30 cellular contexts compared by ENCODE assay signal in genomic region chr13:34467450-34468083, GRCh38.
"Had no signal": no experiment of that assay in that cellular context is flagged by ENCODE, and none has a peak within 500 bp of the region (broad histone marks: within the 10 kb centered on the region; RNA-seq: fewer than 3 reads in every experiment).

No MANE protein-coding gene starts in this region.

- ATAC-seq: activated CD8-positive, alpha-beta T cell treated with anti-CD3 and anti-CD28 coated beads for 36 hours; activated naive CD8-positive, alpha-beta T cell treated with anti-CD3 and anti-CD28 coated beads, Interleukin-2, amount 50 U/mL, for 24 hours; activated T-cell treated with anti-CD3 and anti-CD28 coated beads, Interleukin-2, amount 50 U/mL, for 4 hours; effector memory CD8-positive, alpha-beta T cell; left cardiac atrium; naive thymus-derived CD4-positive, alpha-beta T cell; pancreas; stimulated activated memory B cell treated with anti-CD40 and anti-IgM and Interleukin-4, amounts not matched to agents 10 μg/mL and 1 μg/mL and 100 μg/mL, for 72 hours; stimulated activated naive CD8-positive, alpha-beta T cell treated with anti-CD3 and anti-CD28 coated beads, Interleukin-15, amount 100 ng/mL, for 72 hours; upper lobe of right lung had no signal

- H3K27me3 Mint-ChIP-seq: activated B cell treated with CpG ODN at 0.5 μM for 24 hours; activated CD8-positive, alpha-beta T cell treated with anti-CD3 and anti-CD28 coated beads for 36 hours; activated naive CD8-positive, alpha-beta T cell treated with anti-CD3 and anti-CD28 coated beads, Interleukin-2, amount 50 U/mL, for 24 hours; effector memory CD8-positive, alpha-beta T cell; stimulated activated memory B cell treated with anti-CD40 and anti-IgM and Interleukin-4, amounts not matched to agents 10 μg/mL and 1 μg/mL and 100 μg/mL, for 72 hours; stimulated activated naive CD8-positive, alpha-beta T cell treated with anti-CD3 and anti-CD28 coated beads, Interleukin-15, amount 100 ng/mL, for 72 hours had no signal

- H3K36me3 ChIP-seq: esophagus squamous epithelium, heart right ventricle, pancreas, prostate gland, sigmoid colon, upper lobe of right lung had no signal

- H3K4me3 Mint-ChIP-seq: activated B cell treated with CpG ODN at 0.5 μM for 24 hours; activated CD8-positive, alpha-beta T cell treated with anti-CD3 and anti-CD28 coated beads for 36 hours; activated naive CD4-positive, alpha-beta T cell treated with anti-CD3 and anti-CD28 coated beads, Interleukin-2, amount 50 U/mL, for 24 hours; activated naive CD8-positive, alpha-beta T cell treated with anti-CD3 and anti-CD28 coated beads, Interleukin-2, amount 50 U/mL, for 24 hours; activated T-cell treated with anti-CD3 and anti-CD28 coated beads, Interleukin-2, amount 50 U/mL, for 4 hours; effector memory CD8-positive, alpha-beta T cell; naive thymus-derived CD4-positive, alpha-beta T cell; neural crest cell; stimulated activated memory B cell treated with anti-CD40 and anti-IgM and Interleukin-4, amounts not matched to agents 10 μg/mL and 1 μg/mL and 100 μg/mL, for 72 hours; stimulated activated naive CD8-positive, alpha-beta T cell treated with anti-CD3 and anti-CD28 coated beads, Interleukin-15, amount 100 ng/mL, for 72 hours had no signal

- DNase-seq: activated B cell treated with CpG ODN at 0.5 μM for 24 hours; activated CD4-positive, alpha-beta T cell treated with anti-CD3 and anti-CD28 coated beads, Interleukin-2, amount 50 U/mL, for 1 hour; activated CD8-positive, alpha-beta T cell treated with anti-CD3 and anti-CD28 coated beads for 36 hours; activated naive CD8-positive, alpha-beta T cell treated with anti-CD3 and anti-CD28 coated beads, Interleukin-2, amount 50 U/mL, for 24 hours; activated T-cell treated with anti-CD3 and anti-CD28 coated beads, Interleukin-2, amount 50 U/mL, for 4 hours; amygdala; cortex of kidney; effector memory CD8-positive, alpha-beta T cell; esophagus squamous epithelium; foreskin melanocyte; heart right ventricle; left cardiac atrium; midbrain; naive thymus-derived CD4-positive, alpha-beta T cell; nucleus accumbens; pancreas; sigmoid colon; small intestine; stimulated activated CD4-positive, alpha-beta T cell treated with anti-CD3 and anti-CD28 coated beads, Interleukin-1b, Interleukin-23, amount 100 ng/mL, for 48 hours; stimulated activated CD4-positive, alpha-beta T cell treated with anti-CD3 and anti-CD28 coated beads, Interleukin-4, amount 100 ng/mL, for 4 hours; stimulated activated CD8-positive, alpha-beta memory T cell treated with anti-CD3 and anti-CD28 coated beads, Interleukin-4, amount 100 ng/mL, for 48 hours; stimulated activated naive CD8-positive, alpha-beta T cell treated with anti-CD3 and anti-CD28 coated beads, Interleukin-15, amount 100 ng/mL, for 72 hours; substantia nigra; T-helper 2 cell; upper lobe of right lung had no signal

- H3K4me1 Mint-ChIP-seq: activated B cell treated with CpG ODN at 0.5 μM for 24 hours; activated naive CD4-positive, alpha-beta T cell treated with anti-CD3 and anti-CD28 coated beads, Interleukin-2, amount 50 U/mL, for 24 hours; activated naive CD8-positive, alpha-beta T cell treated with anti-CD3 and anti-CD28 coated beads, Interleukin-2, amount 50 U/mL, for 24 hours; naive thymus-derived CD4-positive, alpha-beta T cell; stimulated activated memory B cell treated with anti-CD40 and anti-IgM and Interleukin-4, amounts not matched to agents 10 μg/mL and 1 μg/mL and 100 μg/mL, for 72 hours; stimulated activated naive CD8-positive, alpha-beta T cell treated with anti-CD3 and anti-CD28 coated beads, Interleukin-15, amount 100 ng/mL, for 72 hours had no signal

- H3K4me1 ChIP-seq: prostate gland had no signal

- H3K4me3 ChIP-seq: esophagus squamous epithelium, heart right ventricle, pancreas, prostate gland, sigmoid colon, upper lobe of right lung had no signal

- H3K9me3 Mint-ChIP-seq: activated B cell treated with CpG ODN at 0.5 μM for 24 hours; activated CD8-positive, alpha-beta T cell treated with anti-CD3 and anti-CD28 coated beads for 36 hours; activated naive CD4-positive, alpha-beta T cell treated with anti-CD3 and anti-CD28 coated beads, Interleukin-2, amount 50 U/mL, for 24 hours; activated naive CD8-positive, alpha-beta T cell treated with anti-CD3 and anti-CD28 coated beads, Interleukin-2, amount 50 U/mL, for 24 hours; activated T-cell treated with anti-CD3 and anti-CD28 coated beads, Interleukin-2, amount 50 U/mL, for 4 hours; neural crest cell; stimulated activated memory B cell treated with anti-CD40 and anti-IgM and Interleukin-4, amounts not matched to agents 10 μg/mL and 1 μg/mL and 100 μg/mL, for 72 hours had no signal

- H3K9me3 ChIP-seq: esophagus squamous epithelium, heart right ventricle, pancreas, prostate gland, sigmoid colon, upper lobe of right lung had no signal

- H3K36me3 Mint-ChIP-seq: activated naive CD4-positive, alpha-beta T cell treated with anti-CD3 and anti-CD28 coated beads, Interleukin-2, amount 50 U/mL, for 24 hours; naive thymus-derived CD4-positive, alpha-beta T cell; stimulated activated memory B cell treated with anti-CD40 and anti-IgM and Interleukin-4, amounts not matched to agents 10 μg/mL and 1 μg/mL and 100 μg/mL, for 72 hours had no signal

- H3K27ac Mint-ChIP-seq: activated B cell treated with CpG ODN at 0.5 μM for 24 hours; activated CD8-positive, alpha-beta T cell treated with anti-CD3 and anti-CD28 coated beads for 36 hours; activated naive CD4-positive, alpha-beta T cell treated with anti-CD3 and anti-CD28 coated beads, Interleukin-2, amount 50 U/mL, for 24 hours; activated naive CD8-positive, alpha-beta T cell treated with anti-CD3 and anti-CD28 coated beads, Interleukin-2, amount 50 U/mL, for 24 hours; activated T-helper 2 cell treated with anti-CD3 and anti-CD28 coated beads, Interferon-gamma antibody, Interleukin-2, Interleukin-4, amounts not matched to agents 10 μg/mL and 5 μg/mL and 100 μg/mL, durations not matched to agents 14 hours and 24 hours and 36 hours; effector memory CD8-positive, alpha-beta T cell; naive thymus-derived CD4-positive, alpha-beta T cell; stimulated activated memory B cell treated with anti-CD40 and anti-IgM and Interleukin-4, amounts not matched to agents 10 μg/mL and 1 μg/mL and 100 μg/mL, for 72 hours; stimulated activated naive CD8-positive, alpha-beta T cell treated with anti-CD3 and anti-CD28 coated beads, Interleukin-15, amount 100 ng/mL, for 72 hours had no signal

- H3K27ac ChIP-seq: esophagus squamous epithelium, heart right ventricle, pancreas, prostate gland, upper lobe of right lung had no signal

- H3K27me3 ChIP-seq: esophagus squamous epithelium, heart right ventricle, pancreas, sigmoid colon, upper lobe of right lung had no signal
